ENCODE assay signal across 8 cellular contexts in the genomic region with DNA sequence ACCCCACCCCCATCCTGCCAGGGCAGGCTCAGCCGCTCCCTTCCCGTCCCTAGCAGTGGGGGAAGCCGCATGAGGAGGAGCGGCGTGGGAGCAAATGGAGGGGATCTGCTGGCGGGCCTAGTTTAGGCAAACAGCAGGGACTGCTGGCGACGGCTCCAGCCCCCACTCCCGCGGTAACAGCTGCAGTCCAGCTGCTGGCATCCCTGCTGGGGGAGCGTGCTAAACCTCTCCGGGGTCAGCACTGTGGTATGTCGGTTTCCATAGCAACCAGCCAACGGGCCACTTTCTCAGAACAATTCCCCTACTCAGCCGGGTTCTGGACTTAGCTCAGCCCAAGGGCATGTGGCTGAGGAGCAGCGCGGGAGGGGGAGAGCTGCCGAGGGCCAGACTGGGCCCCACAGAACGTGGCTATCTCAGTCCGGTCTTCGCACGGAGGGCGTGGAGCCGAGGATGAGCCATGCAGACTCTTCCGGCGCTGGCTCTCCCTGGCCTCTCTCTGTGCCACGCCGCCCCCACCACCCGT.
DNase-seq lines count a peak whose midpoint lies in the region; ATAC-seq and TF ChIP-seq lines count a peak whose summit lies in the region.

No MANE protein-coding gene starts in this region.

- H3K27me3 ChIP-seq in right atrium auricular region: no peaks in the 10 kb centered on the region

- TF ChIP-seq CTCF in right atrium auricular region (IDR thresholded peaks at IDR 0.05) (no peak), GM13976 (IDR thresholded peaks at IDR 0.05; ENCODE audit: borderline replicate concordance, control extremely low read depth, extremely low read depth, insufficient read depth, missing control alignments) (no peak)

- ATAC-seq in HG02852 (IDR thresholded peaks at IDR 0.05; ENCODE audit: unreplicated experiment) (no peak), HG03097 (IDR thresholded peaks at IDR 0.05; ENCODE audit: low FRiP score, unreplicated experiment) (no peak)

- no peaks in the 10 kb centered on the region for H3K9me3 ChIP-seq in ES-I3 (ENCODE audit: control insufficient read depth, insufficient read depth, low read length)
- no peaks in the 10 kb centered on the region for H3K9me3 ChIP-seq in right atrium auricular region

- H3K4me1 ChIP-seq in ES-I3 (ENCODE audit: insufficient read depth, low read length) (peaks cover 23% of the 10 kb centered on the region), right atrium auricular region (peaks cover 0 to 35% of the 10 kb centered on the region in 2 donors)

- no peak overlapping the region for H3K4me3 ChIP-seq in right atrium auricular region

- DNase-seq in amniotic epithelial cell (ENCODE audit: low read depth): peak; percentile 63
- DNase-seq in right atrium auricular region (ENCODE audit: low spot score): peak; percentile 86
- peak; percentile 92 for DNase-seq in posterior vena cava (ENCODE audit: low spot score)
- DNase-seq in GM13976 (ENCODE audit: low spot score): no peak
- no peak for DNase-seq in NCI-H2171 (lab: John Stamatoyannopoulos, UW)

- H3K36me3 ChIP-seq in ES-I3 (ENCODE audit: insufficient read depth, low read length) (no peaks in the 10 kb centered on the region), right atrium auricular region (no peaks in the 10 kb centered on the region)

- in situ Hi-C loops in GM13976 (cut with MboI; ENCODE audit: low sequenced_read_pairs, unreplicated experiment): no loop called here

- intact Hi-C loops in posterior vena cava (cut with DNase I): no loop called here

- peak overlapping the region; percentile 38 to 46 for H3K27ac ChIP-seq in right atrium auricular region

- H3K9ac ChIP-seq in ES-I3 (ENCODE audit: low read depth, low read length): peak overlapping the region; percentile 34; the same call in 1 of the 2 replicates

Comparison
In these comparisons a context has a peak if more than half of its experiments do, and no peak if none do; other contexts are left out.
1. DNase-seq: peak in amniotic epithelial cell (single experiment), right atrium auricular region (single experiment) and posterior vena cava (single experiment); none in GM13976 (single experiment) and NCI-H2171 (single experiment).